Comparison of ENCODE assay signal across 16 cellular contexts in genomic region chr1:45423907-45424678, GRCh38.
DNase-seq lines count a peak whose midpoint lies in the region; ATAC-seq and TF ChIP-seq lines count a peak whose summit lies in the region.
"Had no signal": no experiment of that assay in that cellular context is flagged by ENCODE, and none has a peak within 500 bp of the region (broad histone marks: within the 10 kb centered on the region; RNA-seq: fewer than 3 reads in every experiment).

No MANE protein-coding gene starts in this region.

- CTCF ChIA-PET in AG04450 (lab: Charles Lee): interaction anchor here (0.6 to 2.3 kb wide), 4 partner anchors 64 to 221 kb away, joined by 3 to 5 read pairs (median 4); no protein-coding TSS in a partner anchor

- H4K20me1 ChIP-seq in hepatocyte (ENCODE audit: insufficient read depth, poor library complexity, severe bottlenecking): no peaks in the 10 kb centered on the region

- H3K4me3 ChIP-seq in AG04450 (ENCODE audit: low read depth, low read length) (no peak overlapping the region), hepatocyte (no peak overlapping the region)
- H3K4me3 ChIP-seq: GM23338, HAP-1 had no signal

- WGBS in hepatocyte (ENCODE audit: low lambda C conversion rate, missing lambda C conversion rate): 90% methylated on average over 4 of the region's 4 CpGs

- H3K9me2 ChIP-seq in hepatocyte (replicated peaks; ENCODE audit: insufficient read depth): no peaks in the 10 kb centered on the region

- peak overlapping the region; percentile 24 for H3K4me2 ChIP-seq in hepatocyte
- H3K4me2 ChIP-seq: GM23338 had no signal

- H3K27me3 ChIP-seq in AG04450 (ENCODE audit: control insufficient read depth, insufficient read depth, low read length) (peaks cover 3% of the 10 kb centered on the region), hepatocyte (no peaks in the 10 kb centered on the region)

- no peak for ATAC-seq in HG03442 (IDR thresholded peaks at IDR 0.05; ENCODE audit: unreplicated experiment)
- ATAC-seq: CD8-positive, alpha-beta T cell; GM23338 had no signal

- no peaks in the 10 kb centered on the region for H3K79me2 ChIP-seq in hepatocyte

- peak overlapping the region; percentile 47 for H3K27ac ChIP-seq in AG04450 (ENCODE audit: low read depth, low read length)
- peak overlapping the region; percentile 20 for H3K27ac ChIP-seq in VCaP
- H3K27ac ChIP-seq in hepatocyte: no peak overlapping the region
- H3K27ac ChIP-seq: C4-2B had no signal

- no peaks in the 10 kb centered on the region for H3K9me3 ChIP-seq in AG04450 (ENCODE audit: control insufficient read depth, insufficient read depth, low read length)
- H3K9me3 ChIP-seq in hepatocyte (ENCODE audit: low read depth): no peaks in the 10 kb centered on the region
- H3K9me3 ChIP-seq: HAP-1 had no signal

- no peak overlapping the region for H2AFZ ChIP-seq in hepatocyte
- H2AFZ ChIP-seq: GM23338 had no signal

- DNase-seq in AG04450 (ENCODE audit: low read depth, low spot score) (no peak), OCI-M1 (lab: John Stamatoyannopoulos, UW) (peak; percentile 21), hepatocyte (ENCODE audit: low spot score) (no peak), iPS-NIHi11 (ENCODE audit: low spot score) (no peak), NCI-H524 (lab: John Stamatoyannopoulos, UW) (no peak)
- DNase-seq: ACHN; CD8-positive, alpha-beta T cell; COR-L47; DMS153; DMS79 treated with DMSO at 0.1 percent for 48 hours; EL had no signal

- POLR2A ChIA-PET in AG04450 (lab: Yijun Ruan, JAX): interaction anchor here (0.6 to 1.3 kb wide), 3 partner anchors 63 to 98 kb away, joined by 3 to 5 read pairs (median 3); partner anchors contain the start of genes PRDX1 and TESK2

- TF ChIP-seq CTCF in AG04450 (IDR thresholded peaks at IDR 0.05; ENCODE audit: low read depth, low read length): no peak
- TF ChIP-seq CTCF in VCaP (conservative IDR thresholded peaks at IDR 0.05): no peak
- TF ChIP-seq CTCF in hepatocyte (IDR thresholded peaks at IDR 0.05; ENCODE audit: poor library complexity): no peak

- no peaks in the 10 kb centered on the region for H3K36me3 ChIP-seq in hepatocyte (replicated peaks; ENCODE audit: insufficient read depth, low read depth)
- H3K36me3 ChIP-seq: HAP-1 had no signal

- no peaks in the 10 kb centered on the region for H3K4me1 ChIP-seq in hepatocyte (ENCODE audit: insufficient read depth)
- H3K4me1 ChIP-seq: HAP-1 had no signal
